In the genomic region with DNA sequence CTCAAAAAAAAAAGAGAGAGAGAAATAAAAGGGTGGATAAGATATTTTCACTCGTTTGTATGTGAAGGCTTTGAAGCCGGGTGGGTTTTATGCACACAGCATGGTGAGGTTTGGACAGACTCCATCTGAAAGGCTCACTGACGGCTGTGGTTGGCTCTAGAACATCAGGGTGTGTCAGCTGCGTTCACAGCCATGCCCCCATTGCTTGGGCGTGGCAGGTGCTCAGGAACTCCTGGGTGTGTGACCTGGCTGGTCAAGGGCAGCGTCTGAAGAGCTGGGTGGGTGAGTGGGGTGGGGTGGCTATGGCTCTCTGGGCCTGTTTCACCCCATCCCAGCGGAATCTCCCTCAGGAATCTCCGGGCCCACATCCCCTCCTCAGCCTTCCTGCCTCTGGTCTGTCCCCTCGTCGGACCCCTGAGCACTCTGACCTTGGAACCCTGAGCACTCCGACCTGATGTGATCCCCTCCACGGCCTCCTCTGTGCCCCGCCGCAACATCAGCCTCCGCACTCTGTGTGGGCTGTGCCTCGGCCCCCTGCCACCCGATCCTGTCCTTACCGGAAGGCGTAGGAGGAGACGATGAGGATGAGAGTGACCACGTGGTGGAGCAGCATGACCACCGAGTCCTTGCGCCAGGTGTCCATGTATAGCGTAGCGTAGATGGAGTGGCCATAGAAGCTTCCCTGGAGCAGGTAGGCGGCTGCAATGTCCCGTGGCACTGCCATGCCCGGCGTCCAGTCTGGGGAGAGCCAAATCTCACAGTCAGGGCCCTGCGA, we compare ENCODE assay signal across 11 cellular contexts. TPM values are rescaled to one million over a fixed set of nuclear protein-coding genes. Genes with fewer than 3 reads are reported as not detected.
"Had no signal": no experiment of that assay in that cellular context is flagged by ENCODE, and none has a peak within 500 bp of the region (broad histone marks: within the 10 kb centered on the region; RNA-seq: fewer than 3 reads in every experiment).

No MANE protein-coding gene starts in this region.

- H3K27ac ChIP-seq: sigmoid colon had no signal

- ATAC-seq: activated CD8-positive, alpha-beta T cell treated with anti-CD3 and anti-CD28 coated beads for 36 hours; activated T-cell treated with anti-CD3 and anti-CD28 coated beads, Interleukin-2, amount 50 U/mL, for 4 hours had no signal

- H3K27me3 ChIP-seq: sigmoid colon had no signal

- DNase-seq: activated CD4-positive, alpha-beta T cell treated with anti-CD3 and anti-CD28 coated beads for 4 hours; activated CD8-positive, alpha-beta T cell treated with anti-CD3 and anti-CD28 coated beads for 36 hours; activated effector memory CD4-positive, alpha-beta T cell treated with Interleukin-2 at 50 U/mL for 16 hours; activated naive CD4-positive, alpha-beta T cell treated with anti-CD3 and anti-CD28 coated beads, Interleukin-2, amount 50 U/mL, for 16 hours; activated T-cell treated with anti-CD3 and anti-CD28 coated beads, Interleukin-2, amount 50 U/mL, for 4 hours; hypothalamus; kidney; sigmoid colon; stimulated activated CD4-positive, alpha-beta T cell treated with anti-CD3 and anti-CD28 coated beads, Interleukin-12 subunit alpha, Interleukin-12 subunit beta, amount 100 ng/mL, for 4 hours; stimulated activated CD4-positive, alpha-beta T cell treated with anti-CD3 and anti-CD28 coated beads, Interleukin-2, amount 100 ng/mL, for 24 hours had no signal

- H3K36me3 ChIP-seq: sigmoid colon had no signal

- H3K4me3 ChIP-seq: sigmoid colon had no signal

- H3K9me3 ChIP-seq: sigmoid colon had no signal

- H3K4me1 ChIP-seq: sigmoid colon had no signal

RNA-seq across cellular contexts. Expression of gene CERS1, which starts 12.2 kb away (rescaled TPM):
- total RNA-seq: T-helper 1 cell treated with Interleukin-12 subunit alpha and Interleukin-12 subunit beta and Interleukin-4 antibody, amounts not matched to agents 30 ng/mL and 1 ng/mL, for 36 hours had no signal
